In genomic region chr5:103676212-103676611, GRCh38 we compare ENCODE assay signal across 8 cellular contexts.
A peak's percentile ranks its signal among the peaks of the same experiment; 100 is the strongest.
DNase-seq lines count a peak whose midpoint lies in the region; ATAC-seq, FAIRE-seq and TF ChIP-seq lines count a peak whose summit lies in the region.
"Not testable (repeated sequence)": the region's sequence is repeated elsewhere in the genome, so short reads cannot be mapped to it uniquely, and the experiment has no call there.

No MANE protein-coding gene starts in this region.

- H3F3A ChIP-seq in GM23248 (ENCODE audit: insufficient read depth), result not testable (repeated sequence)

- not testable (repeated sequence) for H3K4ac ChIP-seq in IMR-90 (ENCODE audit: low read depth, low read length); H1 (replicated peaks; ENCODE audit: insufficient read length, low read depth, low read length)

- not testable (repeated sequence) for ATAC-seq in IMR-90 (ENCODE audit: low read depth)
- peak; percentile 98 for ATAC-seq in foreskin keratinocyte

- peak; percentile 65 for FAIRE-seq in astrocyte (lab: Jason Lieb, UNC)
- peak; percentile 79 for FAIRE-seq in H1 (lab: Jason Lieb, UNC)

- H3K4me3 ChIP-seq in AG09309 (ENCODE audit: control insufficient read depth, low read depth, low read length); GM23248; IMR-90 (ENCODE audit: insufficient read depth, low read depth, low read length); astrocyte (ENCODE audit: insufficient read depth, low read depth, low read length); H1 (ENCODE audit: extremely low read depth in 1 of 4, insufficient read depth in 2 of 4, low read depth in 3 of 4, low read length in 4 of 4): not testable (repeated sequence)

- H3K9ac ChIP-seq in GM23248; IMR-90 (ENCODE audit: low read depth, low read length); astrocyte (ENCODE audit: low read length); H1 (replicated peaks in 1 of 4; ENCODE audit: extremely low read depth in 1 of 4, low read depth in 3 of 4, low read length in 3 of 4): not testable (repeated sequence)

- not testable (repeated sequence) for H2AK9ac ChIP-seq in IMR-90 (replicated peaks; ENCODE audit: low read depth, low read length, poor library complexity)

- not testable (repeated sequence) for H3K27ac Mint-ChIP-seq in astrocyte (ENCODE audit: unreplicated experiment)

- not testable (repeated sequence) for H3K79me1 ChIP-seq in IMR-90 (ENCODE audit: low read depth in 1 of 2, low read length in 2 of 2); H1 (ENCODE audit: low read depth, low read length)

- H2AFZ ChIP-seq in GM23248; IMR-90 (replicated peaks; ENCODE audit: low read length, poor library complexity); astrocyte (ENCODE audit: low read depth, low read length); H1 (ENCODE audit: low read length): not testable (repeated sequence)

- H3K18ac ChIP-seq in IMR-90 (ENCODE audit: low read depth, low read length); H1 (ENCODE audit: extremely low read depth, low read length): not testable (repeated sequence)

- not testable (repeated sequence) for H3K36me3 ChIP-seq in GM23248 (ENCODE audit: low read depth); IMR-90 (ENCODE audit: control insufficient read depth, insufficient read depth, low read length); astrocyte (ENCODE audit: insufficient read depth, low read length); H1 (ENCODE audit: control insufficient read depth in 2 of 4, insufficient read depth in 4 of 4, low read length in 3 of 4)

- intact Hi-C loops in IMR-90 (cut with micrococcal nuclease), result not testable (repeated sequence)

- H3K27ac ChIP-seq in GM23248; IMR-90 (ENCODE audit: insufficient read depth, low read length); astrocyte (ENCODE audit: low read depth, low read length); H1 (ENCODE audit: low read depth, low read length); foreskin keratinocyte: not testable (repeated sequence)

- not testable (repeated sequence) for H3K9me1 ChIP-seq in IMR-90 (ENCODE audit: insufficient read depth, low read length)

- not testable (repeated sequence) for TF ChIP-seq CTCF in AG09309 (IDR thresholded peaks at IDR 0.05; ENCODE audit: control insufficient read depth, insufficient read depth, low read depth, low read length, missing control alignments); IMR-90 (conservative IDR thresholded peaks at IDR 0.05; ENCODE audit: low read depth, low read length); astrocyte (IDR thresholded peaks at IDR 0.05; ENCODE audit: insufficient read depth, low read depth, low read length); H1 (IDR thresholded peaks at IDR 0.05; ENCODE audit: control extremely low read depth in 1 of 3, insufficient read depth in 1 of 3, low read depth in 1 of 3, low read length in 3 of 3); foreskin keratinocyte (conservative IDR thresholded peaks at IDR 0.05)

- not testable (repeated sequence) for H4K5ac ChIP-seq in IMR-90 (ENCODE audit: low read depth, low read length); H1 (ENCODE audit: insufficient read length, low read depth, low read length)

- H3K4me1 Mint-ChIP-seq in astrocyte (ENCODE audit: low read depth, unreplicated experiment), result not testable (repeated sequence)

- BruUV-seq in IMR-90 (replicated peaks; lab: Mats Ljungman, UMichigan), result not testable (repeated sequence)

- CTCF ChIA-PET in IMR-90 (lab: Yijun Ruan, JAX), result interaction anchor here (0.6 kb wide), 1 partner anchor 22 kb away, joined by 3 read pairs; no protein-coding TSS in a partner anchor
- CTCF ChIA-PET in H1 (lab: Charles Lee; ENCODE audit: partially characterized antibody), result not testable (repeated sequence)

- TF ChIP-seq POLR2A in IMR-90 (IDR thresholded peaks at IDR 0.05; ENCODE audit: low read depth, low read length); H1 (IDR thresholded peaks at IDR 0.05; ENCODE audit: control extremely low read depth in 1 of 2, low read depth in 2 of 2, low read length in 2 of 2): not testable (repeated sequence)

- H2BK20ac ChIP-seq in IMR-90 (ENCODE audit: low read depth, low read length); H1 (ENCODE audit: low read length): not testable (repeated sequence)

- not testable (repeated sequence) for H3K23me2 ChIP-seq in H1 (ENCODE audit: low read depth, low read length)

- H3K4me2 ChIP-seq in GM23248 (ENCODE audit: unreplicated experiment); IMR-90 (ENCODE audit: low read depth, low read length); astrocyte (ENCODE audit: low read length); H1 (ENCODE audit: insufficient read depth in 1 of 2, low read depth in 2 of 2, low read length in 2 of 2): not testable (repeated sequence)

- H4K91ac ChIP-seq in IMR-90 (ENCODE audit: insufficient read depth, low read depth, low read length); H1 (replicated peaks; ENCODE audit: insufficient read length, low read length): not testable (repeated sequence)

- POLR2A ChIA-PET in IMR-90 (lab: Charles Lee; ENCODE audit: unreplicated experiment); H1 (lab: Charles Lee; ENCODE audit: partially characterized antibody): not testable (repeated sequence)

- not testable (repeated sequence) for H2BK12ac ChIP-seq in H1 (ENCODE audit: low read depth, low read length)

- in situ Hi-C loops in GM23248 (cut with MboI); IMR-90 (cut with MboI; ENCODE audit: low sequenced_read_pairs): not testable (repeated sequence)

- not testable (repeated sequence) for H3K14ac ChIP-seq in IMR-90 (replicated peaks; ENCODE audit: low read depth, low read length); H1 (ENCODE audit: insufficient read length)

- dilution Hi-C loops in IMR-90 (cut with HindIII; ENCODE audit: low sequenced_read_pairs, unreplicated experiment), result not testable (repeated sequence)

- not testable (repeated sequence) for H2AK5ac ChIP-seq in IMR-90 (ENCODE audit: low read depth, low read length); H1 (ENCODE audit: low read depth, low read length)

- not testable (repeated sequence) for H3K4me1 ChIP-seq in GM23248 (ENCODE audit: insufficient read depth); IMR-90 (ENCODE audit: control insufficient read depth, insufficient read depth, low read length); astrocyte (ENCODE audit: insufficient read depth, low read length); H1 (replicated peaks in 1 of 4; ENCODE audit: control insufficient read depth in 3 of 4, insufficient read depth in 4 of 4, low read length in 3 of 4); foreskin keratinocyte

- H4K20me1 ChIP-seq in GM23248 (ENCODE audit: insufficient read depth); IMR-90 (ENCODE audit: insufficient read depth, low read length); astrocyte (ENCODE audit: insufficient read depth, low read length); H1 (replicated peaks in 1 of 2; ENCODE audit: control insufficient read depth in 1 of 2, insufficient read depth in 2 of 2, low read length in 2 of 2): not testable (repeated sequence)

- WGBS in GM23248 (ENCODE audit: low coverage in 1 of 2, low lambda C conversion rate in 2 of 2, missing lambda C conversion rate in 2 of 2), 2 experiments, result 26 to 32% methylated on average over 4 of the region's 5 CpGs
- no CpG with 5 or more reads among the region's 5 CpGs for WGBS in IMR-90 (ENCODE audit: extremely low coverage in 2 of 2, insufficient read length in 1 of 2), 2 experiments
- WGBS in H1 (ENCODE audit: extremely low coverage in 1 of 2, insufficient coverage in 1 of 2, insufficient read length in 1 of 2, insufficient replicate concordance in 2 of 2, low coverage in 1 of 2, low lambda C conversion rate in 2 of 2, missing lambda C conversion rate in 1 of 2), 2 experiments, result 57% methylated on average over 4 of the region's 5 CpGs; no CpG with 5 or more reads in 1 of the 2 experiments

- not testable (repeated sequence) for H3K27me3 Mint-ChIP-seq in astrocyte (ENCODE audit: low read depth, unreplicated experiment)

- TF ChIP-seq RAD21 in IMR-90 (IDR thresholded peaks at IDR 0.05; ENCODE audit: low read length); H1 (IDR thresholded peaks at IDR 0.05 in 1 of 2, conservative IDR thresholded peaks at IDR 0.05 in 1 of 2; ENCODE audit: low read depth in 2 of 2, low read length in 2 of 2): not testable (repeated sequence)

- not testable (repeated sequence) for H3K56ac ChIP-seq in IMR-90 (ENCODE audit: extremely low read depth, insufficient read depth, low read length); H1 (replicated peaks; ENCODE audit: insufficient read length, low read depth, low read length)

- not testable (repeated sequence) for H3K9me3 Mint-ChIP-seq in astrocyte (ENCODE audit: unreplicated experiment)

- H2BK15ac ChIP-seq in IMR-90 (ENCODE audit: low read depth, low read length); H1 (ENCODE audit: low read length): not testable (repeated sequence)

- not testable (repeated sequence) for H3K79me2 ChIP-seq in GM23248 (ENCODE audit: insufficient read depth); astrocyte (ENCODE audit: insufficient read depth, low read length); H1 (ENCODE audit: control insufficient read depth in 1 of 2, insufficient read depth in 2 of 2, low read length in 2 of 2)

- not testable (repeated sequence) for H3K36me3 Mint-ChIP-seq in astrocyte (ENCODE audit: low read depth, unreplicated experiment)

- peak; percentile 37 for DNase-seq in AG09309 (ENCODE audit: low read depth)
- peak; percentile 21 for DNase-seq in GM23248
- peak; percentile 72 for DNase-seq in IMR-90
- peak; percentile 74 for DNase-seq in RKO (ENCODE audit: low spot score)
- DNase-seq in astrocyte (ENCODE audit: low read depth), result peak; percentile 71
- not testable (repeated sequence) for DNase-seq in H1 (ENCODE audit: low read depth in 1 of 2, low spot score in 2 of 2)
- DNase-seq in foreskin keratinocyte, result peak; percentile 63 to 90
- DNase-seq in renal cortical epithelial cell (ENCODE audit: low read depth), result peak; percentile 1

- not testable (repeated sequence) for H3K4me3 Mint-ChIP-seq in astrocyte (ENCODE audit: unreplicated experiment)

- not testable (repeated sequence) for TF ChIP-seq EP300 in H1 (IDR thresholded peaks at IDR 0.05; ENCODE audit: borderline replicate concordance in 1 of 2, low read depth in 2 of 2, low read length in 2 of 2)

- not testable (repeated sequence) for H3K9me2 ChIP-seq in GM23248 (ENCODE audit: insufficient read depth)

- H2BK5ac ChIP-seq in IMR-90 (ENCODE audit: low read depth, low read length, poor library complexity, severe bottlenecking); H1 (ENCODE audit: low read depth, low read length): not testable (repeated sequence)

- not testable (repeated sequence) for H3K9me3 ChIP-seq in GM23248 (ENCODE audit: low read depth); IMR-90 (ENCODE audit: control insufficient read depth, insufficient read depth, low read length); astrocyte (ENCODE audit: insufficient read depth, low read depth, low read length); H1 (ENCODE audit: insufficient read depth in 2 of 2, low read depth in 1 of 2, low read length in 1 of 2)

- H3K23ac ChIP-seq in IMR-90 (ENCODE audit: low read depth, low read length); H1 (ENCODE audit: insufficient read length): not testable (repeated sequence)

- not testable (repeated sequence) for H2BK120ac ChIP-seq in IMR-90 (ENCODE audit: low read depth, low read length); H1 (replicated peaks; ENCODE audit: low read depth, low read length)

- not testable (repeated sequence) for H3K27me3 ChIP-seq in GM23248 (replicated peaks; ENCODE audit: insufficient read depth); IMR-90 (ENCODE audit: control insufficient read depth, insufficient read depth, low read length); astrocyte (ENCODE audit: insufficient read depth, low read length); H1 (replicated peaks in 1 of 4; ENCODE audit: control insufficient read depth in 3 of 4, extremely low read depth in 1 of 4, insufficient read depth in 3 of 4, low read length in 3 of 4); foreskin keratinocyte

- H4K8ac ChIP-seq in IMR-90 (ENCODE audit: low read depth in 2 of 2, low read length in 2 of 2); H1 (ENCODE audit: extremely low read depth, insufficient read depth, low read length): not testable (repeated sequence)
